Comparison of ENCODE assay signal across 17 cellular contexts in the genomic region with DNA sequence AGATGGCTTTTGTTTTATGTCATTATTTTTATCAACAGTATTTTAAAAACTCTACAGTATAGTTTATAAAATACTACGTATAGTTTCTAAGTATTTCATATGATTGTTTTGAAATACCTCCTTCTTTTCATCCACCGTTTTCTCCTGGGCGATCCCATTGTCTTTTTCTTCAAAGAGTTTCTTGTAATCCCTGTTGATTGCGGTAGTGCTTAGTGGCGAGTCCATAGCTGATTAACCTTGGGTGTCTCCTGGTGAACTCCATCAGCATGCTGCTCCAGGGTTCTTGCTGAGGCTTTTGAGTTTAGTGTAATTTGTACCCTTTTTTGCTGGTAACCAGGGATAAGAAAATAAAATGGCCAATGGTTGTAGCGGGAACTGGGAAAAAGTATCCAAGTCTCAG. TPM values are rescaled to one million over a fixed set of nuclear protein-coding genes. Genes with fewer than 3 reads are reported as not detected.
DNase-seq lines count a peak whose midpoint lies in the region; ATAC-seq and TF ChIP-seq lines count a peak whose summit lies in the region.
"Had no signal": no experiment of that assay in that cellular context is flagged by ENCODE, and none has a peak within 500 bp of the region (broad histone marks: within the 10 kb centered on the region; RNA-seq: fewer than 3 reads in every experiment).

No MANE protein-coding gene starts in this region.

- no peaks in the 10 kb centered on the region for H3K27me3 Mint-ChIP-seq in CD4-positive, alpha-beta T cell
- peaks cover 4% of the 10 kb centered on the region for H3K27me3 Mint-ChIP-seq in activated naive CD8-positive, alpha-beta T cell treated with anti-CD3 and anti-CD28 coated beads for 36 hours
- H3K27me3 Mint-ChIP-seq in naive thymus-derived CD4-positive, alpha-beta T cell = peaks cover 0 to 3% (median 0%) of the 10 kb centered on the region in 5 donors

- H3K4me1 ChIP-seq in HAP-1 = peaks cover 59% of the 10 kb centered on the region
- peaks cover 33 to 49% of the 10 kb centered on the region in 2 donors for H3K4me1 ChIP-seq in naive thymus-derived CD4-positive, alpha-beta T cell (ENCODE audit: control insufficient read depth in 2 of 2, insufficient read depth in 2 of 2, low read length in 2 of 2)

- DNase-seq in CD4-positive, alpha-beta T cell = no peak
- peak; percentile 62 to 85 for DNase-seq in HAP-1 (ENCODE audit: low spot score in 2 of 2)
- DNase-seq in activated naive CD8-positive, alpha-beta T cell treated with anti-CD3 and anti-CD28 coated beads for 36 hours = no peak
- no peak for DNase-seq in naive thymus-derived CD4-positive, alpha-beta T cell
- DNase-seq in NCI-H1694 treated with DMSO at 0.1 percent for 48 hours (lab: John Stamatoyannopoulos, UW) = no peak
- no peak for DNase-seq in stimulated activated CD4-positive, alpha-beta T cell treated with anti-CD3 and anti-CD28 coated beads, Interleukin-1b, Interleukin-23, amount 100 ng/mL, for 48 hours
- no peak for DNase-seq in NCI-H2227 (lab: John Stamatoyannopoulos, UW; ENCODE audit: unreplicated experiment)
- no peak for DNase-seq in anterior cingulate cortex (lab: John Stamatoyannopoulos, UW)
- DNase-seq: activated T-cell treated with anti-CD3 and anti-CD28 coated beads, Interleukin-2, amount 50 U/mL, for 1 hour; adrenal gland; COR-L47; hippocampal formation; NCI-H187; NCI-H510A; OCI-M1; retina had no signal

- intact Hi-C loops in CD4-positive, alpha-beta T cell (cut with DNase I, micrococcal nuclease) = loop anchor here (5.0 to 10.0 kb wide), 3 partner anchors 40 to 803 kb away; a partner anchor contains a TSS
- intact Hi-C loops in naive thymus-derived CD4-positive, alpha-beta T cell (cut with micrococcal nuclease) = loop anchor here (5.0 to 10.0 kb wide), 4 partner anchors 40 to 1553 kb away; a partner anchor contains a TSS

- POLR2A ChIA-PET in CD4-positive, alpha-beta T cell (lab: Charles Lee) = no interaction called here
- POLR2A ChIA-PET in naive thymus-derived CD4-positive, alpha-beta T cell (lab: Charles Lee) = interaction anchor here (2.0 kb wide), 1 partner anchor 103 kb away, joined by 4 read pairs; no protein-coding TSS in a partner anchor

- CTCF ChIA-PET in CD4-positive, alpha-beta T cell (lab: Charles Lee) = no interaction called here
- CTCF ChIA-PET in naive thymus-derived CD4-positive, alpha-beta T cell (lab: Charles Lee) = no interaction called here

- peaks cover 69% of the 10 kb centered on the region for H3K4me1 Mint-ChIP-seq in CD4-positive, alpha-beta T cell (ENCODE audit: low read depth)
- peaks cover 64% of the 10 kb centered on the region for H3K4me1 Mint-ChIP-seq in activated naive CD8-positive, alpha-beta T cell treated with anti-CD3 and anti-CD28 coated beads for 36 hours
- H3K4me1 Mint-ChIP-seq in naive thymus-derived CD4-positive, alpha-beta T cell = peaks cover 49 to 76% (median 66%) of the 10 kb centered on the region in 7 donors

- no peak overlapping the region for H3K4me3 ChIP-seq in HAP-1
- no peak overlapping the region for H3K4me3 ChIP-seq in naive thymus-derived CD4-positive, alpha-beta T cell (ENCODE audit: low read length)

- no peak overlapping the region for H3K27ac Mint-ChIP-seq in CD4-positive, alpha-beta T cell
- H3K27ac Mint-ChIP-seq in activated naive CD8-positive, alpha-beta T cell treated with anti-CD3 and anti-CD28 coated beads for 36 hours = no peak overlapping the region
- H3K27ac Mint-ChIP-seq in naive thymus-derived CD4-positive, alpha-beta T cell = no peak overlapping the region

- peak overlapping the region; percentile 55 for H3K4me3 Mint-ChIP-seq in CD4-positive, alpha-beta T cell
- H3K4me3 Mint-ChIP-seq in activated naive CD8-positive, alpha-beta T cell treated with anti-CD3 and anti-CD28 coated beads for 36 hours = peak overlapping the region; percentile 32
- peak overlapping the region in 8 of 10 donors; percentile 4 to 97 (median 80) for H3K4me3 Mint-ChIP-seq in naive thymus-derived CD4-positive, alpha-beta T cell

- H3K9me3 ChIP-seq in CD4-positive, alpha-beta T cell (ENCODE audit: control insufficient read depth, low read length) = no peaks in the 10 kb centered on the region
- H3K9me3 ChIP-seq in HAP-1 = no peaks in the 10 kb centered on the region
- no peaks in the 10 kb centered on the region for H3K9me3 ChIP-seq in naive thymus-derived CD4-positive, alpha-beta T cell (ENCODE audit: control insufficient read depth in 2 of 3, low read length in 3 of 3)
- H3K9me3 ChIP-seq: adrenal gland had no signal

- no peaks in the 10 kb centered on the region for H3K27me3 ChIP-seq in CD4-positive, alpha-beta T cell (ENCODE audit: control insufficient read depth, insufficient read depth, low read length)
- H3K27me3 ChIP-seq in HAP-1 (ENCODE audit: low read depth) = no peaks in the 10 kb centered on the region
- no peaks in the 10 kb centered on the region for H3K27me3 ChIP-seq in naive thymus-derived CD4-positive, alpha-beta T cell (ENCODE audit: control insufficient read depth in 2 of 2, insufficient read depth in 2 of 2, low read length in 2 of 2)
- H3K27me3 ChIP-seq: adrenal gland had no signal

- H3K36me3 Mint-ChIP-seq in CD4-positive, alpha-beta T cell (ENCODE audit: low read depth) = peaks cover 20% of the 10 kb centered on the region
- H3K36me3 Mint-ChIP-seq in activated naive CD8-positive, alpha-beta T cell treated with anti-CD3 and anti-CD28 coated beads for 36 hours = peaks cover 2% of the 10 kb centered on the region
- H3K36me3 Mint-ChIP-seq in naive thymus-derived CD4-positive, alpha-beta T cell = peaks cover 0 to 14% (median 9%) of the 10 kb centered on the region in 5 donors

- in situ Hi-C loops in HAP-1 (cut with MboI; ENCODE audit: low sequenced_read_pairs) = no loop called here

- TF ChIP-seq CTCF in CD4-positive, alpha-beta T cell (IDR thresholded peaks at IDR 0.05) = no peak

- no peaks in the 10 kb centered on the region for H3K36me3 ChIP-seq in HAP-1 (replicated peaks)
- H3K36me3 ChIP-seq in naive thymus-derived CD4-positive, alpha-beta T cell (ENCODE audit: control insufficient read depth in 2 of 3, insufficient read depth in 3 of 3, low read length in 3 of 3) = peaks cover 0 to 11% (median 0%) of the 10 kb centered on the region in 3 experiments
- H3K36me3 ChIP-seq: adrenal gland had no signal

- no peak for ATAC-seq in CD4-positive, alpha-beta T cell (ENCODE audit: poor library complexity)
- no peak for ATAC-seq in naive thymus-derived CD4-positive, alpha-beta T cell
- ATAC-seq: left lobe of liver had no signal

- H3K9me3 Mint-ChIP-seq in CD4-positive, alpha-beta T cell = no peaks in the 10 kb centered on the region
- H3K9me3 Mint-ChIP-seq in activated naive CD8-positive, alpha-beta T cell treated with anti-CD3 and anti-CD28 coated beads for 36 hours = no peaks in the 10 kb centered on the region
- no peaks in the 10 kb centered on the region for H3K9me3 Mint-ChIP-seq in naive thymus-derived CD4-positive, alpha-beta T cell

- H3K27ac ChIP-seq in CD4-positive, alpha-beta T cell (ENCODE audit: low read depth, low read length) = no peak overlapping the region
- no peak overlapping the region for H3K27ac ChIP-seq in naive thymus-derived CD4-positive, alpha-beta T cell (ENCODE audit: low read depth, low read length)
- H3K27ac ChIP-seq: adrenal gland had no signal

RNA-seq across cellular contexts. Expression of a gene that starts 3.6 kb away (rescaled TPM):
- total RNA-seq in CD4-positive, alpha-beta T cell = 10 to 100 TPM; 73.1 to 74.8 TPM
- 10 to 100 TPM; 20.4 to 24.4 TPM for total RNA-seq in activated naive CD8-positive, alpha-beta T cell treated with anti-CD3 and anti-CD28 coated beads for 36 hours
- 100 to 1,000 TPM in 1 of 5 experiments, 10 to 100 TPM in 4; 41.3 to 103 (median 90.9) TPM for total RNA-seq in naive thymus-derived CD4-positive, alpha-beta T cell
- polyA plus RNA-seq in naive thymus-derived CD4-positive, alpha-beta T cell = 100 to 1,000 TPM; 154 to 155 TPM

Comparison
In these comparisons a context has a peak if more than half of its experiments do, and no peak if none do; other contexts are left out.
1. DNase-seq: peak in HAP-1 (2 of 2); none in CD4-positive, alpha-beta T cell (0 of 10), activated naive CD8-positive, alpha-beta T cell treated with anti-CD3 and anti-CD28 coated beads for 36 hours (single experiment), naive thymus-derived CD4-positive, alpha-beta T cell (0 of 9), NCI-H1694 treated with DMSO at 0.1 percent for 48 hours (single experiment), stimulated activated CD4-positive, alpha-beta T cell treated with anti-CD3 and anti-CD28 coated beads, Interleukin-1b, Interleukin-23, amount 100 ng/mL, for 48 hours (single experiment), NCI-H2227 (single experiment) and anterior cingulate cortex (0 of 58).
2. Peak in every context shown above with its lines, with median percentiles within 50 percentile points of each other: H3K4me3 Mint-ChIP-seq.